ENCODE assay signal across 1 cellular context in the genomic region with DNA sequence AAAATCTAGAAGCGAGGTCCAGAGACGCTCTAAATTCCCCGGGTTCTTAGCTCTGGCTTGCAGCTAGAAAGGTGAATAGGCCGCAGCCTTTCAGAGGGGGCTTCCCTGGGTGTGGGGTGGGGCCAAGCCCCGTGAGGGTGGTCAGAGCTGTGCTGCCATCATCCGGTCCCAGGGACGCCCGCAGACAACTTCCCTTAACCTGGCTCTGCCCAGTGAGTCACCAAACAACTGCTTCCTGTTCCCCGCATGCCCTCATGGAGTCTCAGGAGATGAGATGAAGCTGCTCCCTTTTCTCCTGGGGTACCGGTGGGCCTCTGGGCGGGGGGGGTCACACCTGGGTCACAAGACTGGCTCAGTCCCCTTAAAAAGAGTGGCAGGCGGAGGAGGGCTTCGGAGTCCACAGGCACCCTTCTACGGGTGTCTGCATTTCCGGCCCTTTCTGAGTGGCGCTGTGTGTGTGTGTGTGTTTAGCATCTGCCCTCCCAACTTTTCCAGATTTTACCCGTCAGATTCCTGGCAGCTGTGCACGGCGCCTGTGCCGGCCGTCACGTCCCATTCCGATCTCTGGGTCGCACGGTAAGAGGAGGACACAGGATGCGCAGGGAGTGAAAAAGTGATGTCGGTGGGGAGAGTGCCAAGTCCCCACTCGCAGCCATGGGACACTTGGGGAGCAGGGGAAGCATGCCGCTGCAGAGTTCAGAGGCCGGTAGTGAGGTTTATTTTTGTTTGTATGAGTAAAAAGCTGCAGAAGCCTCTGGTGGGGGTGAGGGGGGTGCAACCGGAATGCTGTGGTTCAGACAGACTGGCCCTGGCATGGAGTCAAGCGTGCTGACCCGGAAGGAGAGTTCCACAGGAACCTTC.
TF ChIP-seq lines count a peak whose summit lies in the region.

No MANE protein-coding gene starts in this region.

TF ChIP-seq in H1, 55 proteins besides CTCF, POLR2A, EP300 and RAD21:
- TF ChIP-seq CBX8 (IDR thresholded peaks at IDR 0.05; ENCODE audit: borderline replicate concordance, low read depth, low read length) (no peak), ZNF274 (IDR thresholded peaks at IDR 0.05; ENCODE audit: borderline replicate concordance, extremely low read depth, low read length) (no peak), MAX (IDR thresholded peaks at IDR 0.05) (no peak), EGR1 (IDR thresholded peaks at IDR 0.05; ENCODE audit: borderline replicate concordance, low read depth, low read length) (no peak), TEAD4 (IDR thresholded peaks at IDR 0.05; ENCODE audit: low read depth, low read length) (no peak), SUZ12 (IDR thresholded peaks at IDR 0.05; ENCODE audit: low read length) (no peak), CBX5 (IDR thresholded peaks at IDR 0.05; ENCODE audit: low read depth, low read length) (no peak), NRF1 (IDR thresholded peaks at IDR 0.05; ENCODE audit: low read depth, low read length) (no peak), SP1 (IDR thresholded peaks at IDR 0.05; ENCODE audit: low read depth, low read length) (no peak), CREB1 (IDR thresholded peaks at IDR 0.05) (no peak), HDAC2 (IDR thresholded peaks at IDR 0.05; ENCODE audit: borderline replicate concordance in 1 of 2, low read depth in 2 of 2, low read length in 2 of 2) (no peak), GTF2F1 (IDR thresholded peaks at IDR 0.05; ENCODE audit: borderline replicate concordance, low read depth, low read length) (no peak), PHF8 (conservative IDR thresholded peaks at IDR 0.05; ENCODE audit: low read depth, low read length) (no peak), JUN (IDR thresholded peaks at IDR 0.05; ENCODE audit: low read depth, low read length) (no peak), CTBP2 (IDR thresholded peaks at IDR 0.05; ENCODE audit: borderline replicate concordance, insufficient read depth, insufficient read length, low read length) (no peak), POLR2AphosphoS5 (IDR thresholded peaks at IDR 0.05; ENCODE audit: low read depth, low read length) (no peak)
TF ChIP-seq in H1: peak in this region for 0.
